Comparison of ENCODE assay signal across 12 cellular contexts in the genomic region with DNA sequence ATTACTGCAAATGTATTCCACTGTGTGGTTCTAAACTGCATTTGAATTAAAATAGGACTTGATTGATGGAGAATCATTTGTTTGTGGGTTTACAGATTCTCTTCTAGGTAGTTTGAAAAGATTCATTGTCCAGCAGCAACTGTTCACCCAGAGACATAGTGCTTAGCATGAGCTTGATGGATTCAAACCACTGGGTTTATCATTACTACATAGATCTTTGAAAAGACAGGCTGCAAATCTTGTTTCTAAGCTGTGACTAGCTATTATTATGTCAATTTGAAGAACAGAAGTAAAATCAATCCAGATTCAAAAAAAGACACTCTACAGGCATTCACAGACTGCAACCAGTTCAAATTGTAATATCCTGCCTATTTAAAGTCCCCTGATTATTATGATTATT. TPM values are rescaled to one million over a fixed set of nuclear protein-coding genes. Genes with fewer than 3 reads are reported as not detected.
DNase-seq lines count a peak whose midpoint lies in the region; ATAC-seq, FAIRE-seq and TF ChIP-seq lines count a peak whose summit lies in the region.
"Had no signal": no experiment of that assay in that cellular context is flagged by ENCODE, and none has a peak within 500 bp of the region (broad histone marks: within the 10 kb centered on the region; RNA-seq: fewer than 3 reads in every experiment).

No MANE protein-coding gene starts in this region.

- peaks cover 19% of the 10 kb centered on the region; the same call in 1 of the 2 replicates for H3K36me3 ChIP-seq in ACC112 (ENCODE audit: insufficient read depth, low read length)
- peaks cover 5% of the 10 kb centered on the region for H3K36me3 ChIP-seq in astrocyte (ENCODE audit: insufficient read depth, low read length)
- H3K36me3 ChIP-seq in WERI-Rb-1 = no peaks in the 10 kb centered on the region

- peaks cover 2% of the 10 kb centered on the region for H3K36me3 Mint-ChIP-seq in astrocyte (ENCODE audit: low read depth, unreplicated experiment)
- H3K36me3 Mint-ChIP-seq in natural killer cell = no peaks in the 10 kb centered on the region

- CTCF ChIA-PET in HEK293T (lab: Yijun Ruan, JAX) = no interaction called here

- TF ChIP-seq CTCF in astrocyte (IDR thresholded peaks at IDR 0.05; ENCODE audit: insufficient read depth, low read depth, low read length) (no peak), natural killer cell (IDR thresholded peaks at IDR 0.05) (no peak), WERI-Rb-1 (IDR thresholded peaks at IDR 0.05; ENCODE audit: low read depth, low read length) (no peak)

- POLR2A ChIA-PET in HEK293T (lab: Yijun Ruan, JAX) = interaction anchor here (1.6 kb wide), 1 partner anchor 20 kb away, joined by 4 read pairs; no protein-coding TSS in a partner anchor

- H3K4me2 ChIP-seq in astrocyte (ENCODE audit: low read length) = peak overlapping the region; percentile 59

- peaks cover 84% of the 10 kb centered on the region for H3K79me2 ChIP-seq in ACC112 (ENCODE audit: control insufficient read depth, insufficient read depth, low read length, unreplicated experiment)
- H3K79me2 ChIP-seq in astrocyte (ENCODE audit: insufficient read depth, low read length) = peaks cover 96% of the 10 kb centered on the region

- no peak for ATAC-seq in natural killer cell
- no peak for ATAC-seq in GM19395 (IDR thresholded peaks at IDR 0.05; ENCODE audit: unreplicated experiment)
- ATAC-seq in GM21723 (IDR thresholded peaks at IDR 0.05; ENCODE audit: unreplicated experiment) = no peak
- ATAC-seq in GM21367 (IDR thresholded peaks at IDR 0.05; ENCODE audit: unreplicated experiment) = no peak
- ATAC-seq: HepG2 had no signal

- peaks cover 70% of the 10 kb centered on the region for H3K4me1 ChIP-seq in ACC112 (ENCODE audit: control insufficient read depth, insufficient read depth, low read length, unreplicated experiment)
- H3K4me1 ChIP-seq in astrocyte (ENCODE audit: insufficient read depth, low read length) = peaks cover 35% of the 10 kb centered on the region

- H3K9me3 Mint-ChIP-seq in astrocyte (ENCODE audit: unreplicated experiment) (no peaks in the 10 kb centered on the region), natural killer cell (no peaks in the 10 kb centered on the region)

- H3K4me3 ChIP-seq in ACC112 (ENCODE audit: low read depth, low read length) (peak overlapping the region; percentile 54), astrocyte (ENCODE audit: insufficient read depth, low read depth, low read length) (no peak overlapping the region), WERI-Rb-1 (ENCODE audit: low read depth, low read length) (no peak overlapping the region)
- H3K4me3 ChIP-seq: BLaER1 treated with 17β-estradiol and CSF1 and Interleukin-3, amounts not matched to agents 10 nM and 100 nM had no signal

- intact Hi-C loops in natural killer cell (cut with micrococcal nuclease) = loop anchor here (5.0 kb wide), 1 partner anchor 126 kb away; no protein-coding TSS in a partner anchor

- H3K4me1 Mint-ChIP-seq in astrocyte (ENCODE audit: low read depth, unreplicated experiment) = peaks cover 43% of the 10 kb centered on the region
- peaks cover 87 to 88% of the 10 kb centered on the region in 2 donors for H3K4me1 Mint-ChIP-seq in natural killer cell

- no peak overlapping the region for H2AFZ ChIP-seq in ACC112 (ENCODE audit: low read length, unreplicated experiment)
- no peak overlapping the region for H2AFZ ChIP-seq in astrocyte (ENCODE audit: low read depth, low read length)

- peaks cover 53% of the 10 kb centered on the region for H4K20me1 ChIP-seq in astrocyte (ENCODE audit: insufficient read depth, low read length)

- FAIRE-seq in astrocyte (lab: Jason Lieb, UNC) = no peak
- FAIRE-seq: HepG2 had no signal

- H3K27me3 ChIP-seq in ACC112 (ENCODE audit: insufficient read depth, low read length) = no peaks in the 10 kb centered on the region
- no peaks in the 10 kb centered on the region for H3K27me3 ChIP-seq in astrocyte (ENCODE audit: insufficient read depth, low read length)
- H3K27me3 ChIP-seq in WERI-Rb-1 (ENCODE audit: insufficient read depth, low read depth, severe bottlenecking) = no peaks in the 10 kb centered on the region
- H3K27me3 ChIP-seq: BLaER1 treated with 17β-estradiol and CSF1 and Interleukin-3, amounts not matched to agents 10 nM and 100 nM had no signal

- DNase-seq in HEK293T (ENCODE audit: extremely low spot score) (no peak), astrocyte (ENCODE audit: low read depth) (no peak), natural killer cell (no peak), WERI-Rb-1 (no peak)
- DNase-seq: NCI-H2029 treated with DMSO at 0.1 percent for 48 hours, OCI-M1 had no signal

- H3K9ac ChIP-seq in astrocyte (ENCODE audit: low read length) = peak overlapping the region; percentile 56
- H3K9ac ChIP-seq: BLaER1 treated with 17β-estradiol and CSF1 and Interleukin-3, amounts not matched to agents 10 nM and 100 nM had no signal

- peak overlapping the region; percentile 88 for H3K27ac ChIP-seq in ACC112 (ENCODE audit: low read depth, low read length)
- peak overlapping the region; percentile 80 for H3K27ac ChIP-seq in astrocyte (ENCODE audit: low read depth, low read length)
- H3K27ac ChIP-seq in WERI-Rb-1 = no peak overlapping the region
- H3K27ac ChIP-seq: BLaER1 treated with 17β-estradiol and CSF1 and Interleukin-3, amounts not matched to agents 10 nM and 100 nM had no signal

- H3K4me3 Mint-ChIP-seq in astrocyte (ENCODE audit: unreplicated experiment) (no peak overlapping the region), natural killer cell (peak overlapping the region; percentile 28)

- no peaks in the 10 kb centered on the region for H3K9me3 ChIP-seq in astrocyte (ENCODE audit: insufficient read depth, low read depth, low read length)
- H3K9me3 ChIP-seq in WERI-Rb-1 (ENCODE audit: severe bottlenecking) = no peaks in the 10 kb centered on the region

- H3K27ac Mint-ChIP-seq in astrocyte (ENCODE audit: unreplicated experiment) (peak overlapping the region; percentile 48), natural killer cell (peak overlapping the region; percentile 77 to 90)

- H3K27me3 Mint-ChIP-seq in astrocyte (ENCODE audit: low read depth, unreplicated experiment) (no peaks in the 10 kb centered on the region), natural killer cell (ENCODE audit: low read depth in 2 of 2) (no peaks in the 10 kb centered on the region)

TF ChIP-seq in HEK293T, 16 proteins besides CTCF, POLR2A, EP300 and RAD21:
- TF ChIP-seq, protein P1, sequence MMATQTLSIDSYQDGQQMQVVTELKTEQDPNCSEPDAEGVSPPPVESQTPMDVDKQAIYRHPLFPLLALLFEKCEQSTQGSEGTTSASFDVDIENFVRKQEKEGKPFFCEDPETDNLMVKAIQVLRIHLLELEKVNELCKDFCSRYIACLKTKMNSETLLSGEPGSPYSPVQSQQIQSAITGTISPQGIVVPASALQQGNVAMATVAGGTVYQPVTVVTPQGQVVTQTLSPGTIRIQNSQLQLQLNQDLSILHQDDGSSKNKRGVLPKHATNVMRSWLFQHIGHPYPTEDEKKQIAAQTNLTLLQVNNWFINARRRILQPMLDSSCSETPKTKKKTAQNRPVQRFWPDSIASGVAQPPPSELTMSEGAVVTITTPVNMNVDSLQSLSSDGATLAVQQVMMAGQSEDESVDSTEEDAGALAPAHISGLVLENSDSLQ (IDR thresholded peaks at IDR 0.05) = peak; percentile 30
- TF ChIP-seq FOXM1 (IDR thresholded peaks at IDR 0.05; ENCODE audit: borderline replicate concordance) = no peak

RNA-seq across cellular contexts. Expression of gene MBNL1, which starts 49.8 kb away (rescaled TPM):
- total RNA-seq in astrocyte = 89.1 and 93.1 TPM in 2 replicates
- 100 to 1,000 TPM; 600 to 704 (median 607) TPM for total RNA-seq in natural killer cell
